Comparison of ENCODE assay signal across 19 cellular contexts in genomic region chr7:127189074-127189473, GRCh38.
DNase-seq lines count a peak whose midpoint lies in the region; ATAC-seq and TF ChIP-seq lines count a peak whose summit lies in the region.
"Had no signal": no experiment of that assay in that cellular context is flagged by ENCODE, and none has a peak within 500 bp of the region (broad histone marks: within the 10 kb centered on the region; RNA-seq: fewer than 3 reads in every experiment).

No MANE protein-coding gene starts in this region.

- no peaks in the 10 kb centered on the region for H4K20me1 ChIP-seq in GM23338 (replicated peaks; ENCODE audit: insufficient read depth)
- H4K20me1 ChIP-seq: BLaER1 had no signal

- no peak overlapping the region for H2AFZ ChIP-seq in GM23338

- H3K4me3 ChIP-seq in Panc1 (ENCODE audit: low read depth in 2 of 2, low read length in 2 of 2) (no peak overlapping the region), GM23338 (no peak overlapping the region), aorta (ENCODE audit: low read length in 2 of 2) (no peak overlapping the region)
- H3K4me3 ChIP-seq: BLaER1, left lung had no signal

- H3K27ac ChIP-seq in Panc1 (ENCODE audit: low read length) (no peak overlapping the region), GM23338 (ENCODE audit: low read depth) (no peak overlapping the region), aorta (ENCODE audit: low read depth in 1 of 2, low read length in 2 of 2) (no peak overlapping the region)
- H3K27ac ChIP-seq: BLaER1, left lung had no signal

- H3K4me1 ChIP-seq in Panc1 (ENCODE audit: control insufficient read depth, insufficient read depth, low read length) (no peaks in the 10 kb centered on the region), GM23338 (ENCODE audit: insufficient read depth) (peaks cover 13% of the 10 kb centered on the region), aorta (ENCODE audit: control insufficient read depth in 1 of 2, insufficient read depth in 2 of 2, low read length in 2 of 2) (no peaks in the 10 kb centered on the region)
- H3K4me1 ChIP-seq: BLaER1, left lung had no signal

- 75 to 82% methylated on average over 2 of the region's 2 CpGs for WGBS in aorta, 2 donors

- H3K27me3 ChIP-seq in Panc1 (ENCODE audit: control insufficient read depth, insufficient read depth, low read length): no peaks in the 10 kb centered on the region
- H3K27me3 ChIP-seq in GM23338 (ENCODE audit: insufficient read depth): no peaks in the 10 kb centered on the region
- no peaks in the 10 kb centered on the region for H3K27me3 ChIP-seq in aorta (ENCODE audit: control insufficient read depth in 1 of 2, insufficient read depth in 2 of 2, low read length in 1 of 2)
- H3K27me3 ChIP-seq: BLaER1 had no signal

- H3K36me3 Mint-ChIP-seq in GM23338 (ENCODE audit: low read depth): no peaks in the 10 kb centered on the region
- H3K36me3 Mint-ChIP-seq: IgD-negative memory B cell; naive thymus-derived CD8-positive, alpha-beta T cell had no signal

- no peaks in the 10 kb centered on the region for H3K79me2 ChIP-seq in GM23338 (replicated peaks; ENCODE audit: insufficient read depth)

- H3K36me3 ChIP-seq in Panc1 (ENCODE audit: control insufficient read depth, insufficient read depth, low read length): no peaks in the 10 kb centered on the region
- no peaks in the 10 kb centered on the region for H3K36me3 ChIP-seq in GM23338 (ENCODE audit: insufficient read depth)
- no peaks in the 10 kb centered on the region for H3K36me3 ChIP-seq in aorta (ENCODE audit: control insufficient read depth in 1 of 2, insufficient read depth in 2 of 2, low read length in 1 of 2)
- H3K36me3 ChIP-seq: BLaER1, left lung had no signal

- no peaks in the 10 kb centered on the region for H3F3A ChIP-seq in GM23338 (replicated peaks; ENCODE audit: low read depth)

- no peaks in the 10 kb centered on the region for H3K9me3 Mint-ChIP-seq in GM23338
- H3K9me3 Mint-ChIP-seq: naive thymus-derived CD8-positive, alpha-beta T cell; stimulated activated naive CD8-positive, alpha-beta T cell treated with anti-CD3 and anti-CD28 coated beads, Interleukin-15, amount 100 ng/mL, for 72 hours had no signal

- no TSS peak for BruUV-seq in Panc1 (replicated peaks; lab: Mats Ljungman, UMichigan)

- H3K4me2 ChIP-seq in GM23338: no peak overlapping the region
- H3K4me2 ChIP-seq: BLaER1 had no signal

- H3K4me3 Mint-ChIP-seq in GM23338: no peak overlapping the region
- H3K4me3 Mint-ChIP-seq: IgD-negative memory B cell; naive thymus-derived CD8-positive, alpha-beta T cell; stimulated activated naive CD8-positive, alpha-beta T cell treated with anti-CD3 and anti-CD28 coated beads, Interleukin-15, amount 100 ng/mL, for 72 hours had no signal

- POLR2A ChIA-PET in Panc1 (lab: Charles Lee): no interaction called here

- ATAC-seq in Panc1 (no peak), GM23338 (no peak), aorta (ENCODE audit: low FRiP score) (no peak)
- ATAC-seq: left lung; naive thymus-derived CD8-positive, alpha-beta T cell; stimulated activated naive CD8-positive, alpha-beta T cell treated with anti-CD3 and anti-CD28 coated beads, Interleukin-15, amount 100 ng/mL, for 72 hours had no signal

- H3K9me2 ChIP-seq in GM23338 (ENCODE audit: insufficient read depth): no peaks in the 10 kb centered on the region; the same call in 1 of the 2 replicates

- intact Hi-C loops in Panc1 (cut with micrococcal nuclease; ENCODE audit: unreplicated experiment): no loop called here
- intact Hi-C loops in aorta (cut with DNase I): no loop called here

- DNase-seq in H4 (ENCODE audit: low spot score): peak; percentile 89
- DNase-seq in NCI-H2107 (lab: John Stamatoyannopoulos, UW): peak; percentile 40
- peak; percentile 12 for DNase-seq in Panc1 (ENCODE audit: low read depth, low spot score)
- DNase-seq in midbrain (lab: John Stamatoyannopoulos, UW): peak; percentile 23
- DNase-seq in EL: no peak
- DNase-seq in GM23338 (ENCODE audit: low spot score): no peak
- no peak for DNase-seq in D341Med (ENCODE audit: low spot score)
- no peak for DNase-seq in aorta
- DNase-seq: activated CD4-positive, CD25-positive, alpha-beta regulatory T cell; activated naive CD4-positive, alpha-beta T cell; effector CD4-positive, alpha-beta T cell; HCEC 1CT; left lung; naive thymus-derived CD8-positive, alpha-beta T cell; NCI-H146; stimulated activated naive CD8-positive, alpha-beta T cell treated with anti-CD3 and anti-CD28 coated beads, Interleukin-15, amount 100 ng/mL, for 72 hours had no signal

- in situ Hi-C loops in Panc1 (cut with HindIII; ENCODE audit: low pct_unique_long_range_greater_than_20kb, low sequenced_read_pairs): no loop called here

- CTCF ChIA-PET in Panc1 (lab: Charles Lee): interaction anchor here (1.2 kb wide), 1 partner anchor 65 kb away, joined by 3 read pairs; no protein-coding TSS in a partner anchor

- no peak for TF ChIP-seq CTCF in Panc1 (IDR thresholded peaks at IDR 0.05)
- TF ChIP-seq CTCF in GM23338 (conservative IDR thresholded peaks at IDR 0.05; ENCODE audit: low read depth in 2 of 2): no peak

- peaks cover 23% of the 10 kb centered on the region for H3K4me1 Mint-ChIP-seq in GM23338
- H3K4me1 Mint-ChIP-seq: IgD-negative memory B cell had no signal

- H3K27ac Mint-ChIP-seq in GM23338: no peak overlapping the region
- H3K27ac Mint-ChIP-seq: IgD-negative memory B cell; naive thymus-derived CD8-positive, alpha-beta T cell; progenitor cell of endocrine pancreas; stimulated activated naive CD8-positive, alpha-beta T cell treated with anti-CD3 and anti-CD28 coated beads, Interleukin-15, amount 100 ng/mL, for 72 hours had no signal

- H3K9me3 ChIP-seq in Panc1 (ENCODE audit: control insufficient read depth, insufficient read depth, low read depth, low read length) (no peaks in the 10 kb centered on the region), aorta (ENCODE audit: control insufficient read depth, low read length) (no peaks in the 10 kb centered on the region)
- H3K9me3 ChIP-seq: BLaER1, left lung had no signal

- peaks cover 2% of the 10 kb centered on the region for H3K27me3 Mint-ChIP-seq in GM23338 (ENCODE audit: insufficient read depth, low read depth, poor library complexity)
- H3K27me3 Mint-ChIP-seq: progenitor cell of endocrine pancreas had no signal

TF ChIP-seq in GM23338, 12 proteins besides CTCF, POLR2A, EP300 and RAD21 (continues in another document):
- no peak for TF ChIP-seq ETS1 (IDR thresholded peaks at IDR 0.05)

Comparison
In these comparisons a context has a peak if more than half of its experiments do, and no peak if none do; other contexts are left out.
1. DNase-seq: peak in H4 (single experiment), NCI-H2107 (single experiment), Panc1 (single experiment) and midbrain (single experiment); none in EL (single experiment), GM23338 (single experiment), D341Med (single experiment) and aorta (0 of 2).